ENCODE assay signal across 22 cellular contexts in genomic region chr17:42559076-42559475, GRCh38. TPM values are rescaled to one million over a fixed set of nuclear protein-coding genes. Genes with fewer than 3 reads are reported as not detected.
DNase-seq lines count a peak whose midpoint lies in the region; ATAC-seq and TF ChIP-seq lines count a peak whose summit lies in the region.
"Had no signal": no experiment of that assay in that cellular context is flagged by ENCODE, and none has a peak within 500 bp of the region (broad histone marks: within the 10 kb centered on the region; RNA-seq: fewer than 3 reads in every experiment).

No MANE protein-coding gene starts in this region.

- no peaks in the 10 kb centered on the region for H3K9me3 ChIP-seq in left lung
- no peaks in the 10 kb centered on the region for H3K9me3 ChIP-seq in transverse colon
- H3K9me3 ChIP-seq: right atrium auricular region had no signal

- H3K4me1 ChIP-seq in left lung, result peaks cover 22 to 33% of the 10 kb centered on the region in 2 donors
- peaks cover 10 to 50% (median 39%) of the 10 kb centered on the region in 4 donors for H3K4me1 ChIP-seq in transverse colon

- POLR2A ChIA-PET in MCF 10A (lab: Yijun Ruan, JAX), result interaction anchor here (0.7 to 1.3 kb wide), 3 partner anchors 19 to 29 kb away, joined by 3 to 4 read pairs (median 3); partner anchors contain the start of gene PSMC3IP

- peaks cover 18% of the 10 kb centered on the region for H3K36me3 Mint-ChIP-seq in MCF 10A (ENCODE audit: insufficient read depth, unreplicated experiment)
- H3K36me3 Mint-ChIP-seq: activated naive CD4-positive, alpha-beta T cell treated with anti-CD3 and anti-CD28 coated beads, Interleukin-2, amount 50 U/mL, for 24 hours; CD4-positive, CD25-positive, alpha-beta regulatory T cell had no signal

- BruUV-seq in MCF 10A (replicated peaks; lab: Mats Ljungman, UMichigan), result no TSS peak

- WGBS in transverse colon (ENCODE audit: low coverage in 1 of 2), 2 donors, result 61 to 80% methylated on average over 2 to 6 of the region's 6 CpGs

- H3K36me3 ChIP-seq in left lung (peaks cover 0 to under 1% of the 10 kb centered on the region in 2 donors), transverse colon (no peaks in the 10 kb centered on the region)
- H3K36me3 ChIP-seq: right atrium auricular region had no signal

- no peak for TF ChIP-seq POLR2A in transverse colon (IDR thresholded peaks at IDR 0.05)

- H3K4me3 Mint-ChIP-seq in MCF 10A (ENCODE audit: unreplicated experiment), result no peak overlapping the region
- H3K4me3 Mint-ChIP-seq: activated CD4-positive, alpha-beta memory T cell treated with anti-CD3 and anti-CD28 coated beads for 36 hours; activated naive CD4-positive, alpha-beta T cell treated with anti-CD3 and anti-CD28 coated beads, Interleukin-2, amount 50 U/mL, for 24 hours; activated T-helper 17 cell treated with anti-CD3 and anti-CD28 coated beads, Interleukin-2, amount 50 U/mL, for 72 hours had no signal

- H3K4me3 ChIP-seq in left lung (no peak overlapping the region), transverse colon (no peak overlapping the region)
- H3K4me3 ChIP-seq: right atrium auricular region had no signal

- TF ChIP-seq CTCF in left lung (IDR thresholded peaks at IDR 0.05), result no peak
- TF ChIP-seq CTCF in transverse colon (IDR thresholded peaks at IDR 0.05), result no peak
- TF ChIP-seq CTCF in MCF 10A (IDR thresholded peaks at IDR 0.05; ENCODE audit: unreplicated experiment), result no peak

- intact Hi-C loops in left lung (cut with DNase I) (no loop called here), transverse colon (cut with DNase I; ENCODE audit: low total_unique reads) (no loop called here), MCF 10A (cut with micrococcal nuclease) (no loop called here)

- no peaks in the 10 kb centered on the region for H3K9me3 Mint-ChIP-seq in MCF 10A (ENCODE audit: unreplicated experiment)
- H3K9me3 Mint-ChIP-seq: activated CD4-positive, alpha-beta memory T cell treated with anti-CD3 and anti-CD28 coated beads for 36 hours; activated naive CD4-positive, alpha-beta T cell treated with anti-CD3 and anti-CD28 coated beads, Interleukin-2, amount 50 U/mL, for 24 hours; activated T-helper 17 cell treated with anti-CD3 and anti-CD28 coated beads, Interleukin-2, amount 50 U/mL, for 72 hours had no signal

- in situ Hi-C loops in transverse colon (cut with MboI; ENCODE audit: low pct_ligation_motif_present in 1 of 4, low pct_unique_long_range_greater_than_20kb in 1 of 4, low sequenced_read_pairs in 3 of 4), result no loop called here

- CTCF ChIA-PET in MCF 10A (lab: Yijun Ruan, JAX), result no interaction called here

- H3K27me3 ChIP-seq in left lung (no peaks in the 10 kb centered on the region), transverse colon (no peaks in the 10 kb centered on the region)
- H3K27me3 ChIP-seq: right atrium auricular region had no signal

- TF ChIP-seq EP300 in transverse colon (IDR thresholded peaks at IDR 0.05; ENCODE audit: low read depth), result no peak

- H3K4me1 Mint-ChIP-seq in MCF 10A (ENCODE audit: insufficient read depth, unreplicated experiment), result peaks cover 19% of the 10 kb centered on the region

- H3K27ac Mint-ChIP-seq in MCF 10A (ENCODE audit: low read depth, unreplicated experiment), result no peak overlapping the region
- H3K27ac Mint-ChIP-seq: activated CD4-positive, alpha-beta memory T cell treated with anti-CD3 and anti-CD28 coated beads for 36 hours; activated naive CD4-positive, alpha-beta T cell treated with anti-CD3 and anti-CD28 coated beads, Interleukin-2, amount 50 U/mL, for 24 hours; activated T-helper 17 cell treated with anti-CD3 and anti-CD28 coated beads, Interleukin-2, amount 50 U/mL, for 72 hours; CD4-positive, CD25-positive, alpha-beta regulatory T cell had no signal

- peak; percentile 26 for DNase-seq in DMS53 (lab: John Stamatoyannopoulos, UW)
- DNase-seq in DMS53 treated with DMSO at 0.1 percent for 48 hours (lab: John Stamatoyannopoulos, UW; ENCODE audit: unreplicated experiment), result no peak
- peak; percentile 4 for DNase-seq in NCI-H82 treated with DMSO at 0.1 percent for 48 hours (lab: John Stamatoyannopoulos, UW; ENCODE audit: unreplicated experiment)
- DNase-seq in left lung, result peak in 1 of 2 donors; percentile 72
- DNase-seq in transverse colon, result peak; percentile 54
- DNase-seq in MCF 10A (ENCODE audit: unreplicated experiment), result no peak
- no peak for DNase-seq in NCI-H1417 treated with DMSO at 0.1 percent for 48 hours (lab: John Stamatoyannopoulos, UW)
- DNase-seq: activated CD4-positive, alpha-beta memory T cell treated with anti-CD3 and anti-CD28 coated beads for 36 hours; CD4-positive, CD25-positive, alpha-beta regulatory T cell; effector memory CD4-positive, alpha-beta T cell; KG1; kidney; mammary epithelial cell; MM.1S; NCI-H1436; NCI-H524 treated with DMSO at 0.1 percent for 48 hours; T-helper 1 cell had no signal

- H3K27me3 Mint-ChIP-seq in MCF 10A (ENCODE audit: insufficient read depth, unreplicated experiment), result no peaks in the 10 kb centered on the region
- H3K27me3 Mint-ChIP-seq: activated CD4-positive, alpha-beta memory T cell treated with anti-CD3 and anti-CD28 coated beads for 36 hours; activated naive CD4-positive, alpha-beta T cell treated with anti-CD3 and anti-CD28 coated beads, Interleukin-2, amount 50 U/mL, for 24 hours; activated T-helper 17 cell treated with anti-CD3 and anti-CD28 coated beads, Interleukin-2, amount 50 U/mL, for 72 hours; CD4-positive, CD25-positive, alpha-beta regulatory T cell had no signal

- H3K27ac ChIP-seq in left lung (peak overlapping the region; percentile 35 to 39), transverse colon (peak overlapping the region; percentile 33 to 50 (median 48))
- H3K27ac ChIP-seq: parathyroid adenoma, right atrium auricular region had no signal

- peak; percentile 40 for ATAC-seq in left lung
- no peak for ATAC-seq in GM21390 (IDR thresholded peaks at IDR 0.05; ENCODE audit: unreplicated experiment)
- ATAC-seq: activated T-helper 17 cell treated with anti-CD3 and anti-CD28 coated beads, Interleukin-2, amount 50 U/mL, for 72 hours had no signal

RNA-seq across cellular contexts. Expression of gene COASY, which starts 2.9 kb away (rescaled TPM):
- total RNA-seq in left lung, result 100 to 1,000 TPM in 1 of 2 donors, 10 to 100 TPM in 1; 66.5 to 116 TPM
- 10 to 100 TPM; 46.4 to 91.7 (median 57.6) TPM for total RNA-seq in transverse colon
- total RNA-seq in MCF 10A (2022), result 82.6 and 89.2 TPM in 2 replicates

RNA-seq across cellular contexts. Expression of gene HSD17B1, which starts 6.4 kb away (rescaled TPM):
- total RNA-seq in left lung, result 1 to 10 TPM; 1.2 to 1.7 TPM
- 1 to 10 TPM in 1 of 4 donors, under 1 TPM in 2, not detected in 1; 0.41 to 2.2 (median 0.95) TPM for total RNA-seq in transverse colon
- total RNA-seq in MCF 10A (2022), result 13.0 and 18.1 TPM in 2 replicates

RNA-seq across cellular contexts. Expression of gene MLX, which starts 7.8 kb away (rescaled TPM):
- 10 to 100 TPM; 56.3 to 73.7 TPM for total RNA-seq in left lung
- total RNA-seq in transverse colon, result 100 to 1,000 TPM in 3 of 4 donors, 10 to 100 TPM in 1; 81.3 to 191 (median 143) TPM
- total RNA-seq in MCF 10A (2022), result 37.3 and 39.6 TPM in 2 replicates

RNA-seq across cellular contexts. Expression of gene PSMC3IP, which starts 18.5 kb away (rescaled TPM):
- total RNA-seq in left lung (1 to 10 TPM; 6.5 to 7.7 TPM), transverse colon (1 to 10 TPM in 2 of 4 donors, under 1 TPM in 1, not detected in 1; 0.96 to 2.6 (median 1.3) TPM), MCF 10A (2022) (10.3 and 12.0 TPM in 2 replicates)

RNA-seq across cellular contexts. Expression of gene NAGLU, which starts 23.0 kb away (rescaled TPM):
- total RNA-seq in left lung (10 to 100 TPM; 41.5 to 56.2 TPM), transverse colon (10 to 100 TPM; 35.4 to 95.7 (median 66.2) TPM), MCF 10A (2022) (21.0 and 29.5 TPM in 2 replicates)

Comparison
In these comparisons a context has a peak if more than half of its experiments do, and no peak if none do; other contexts are left out.
1. DNase-seq: peak in DMS53 (single experiment), NCI-H82 treated with DMSO at 0.1 percent for 48 hours (single experiment) and transverse colon (single experiment); none in DMS53 treated with DMSO at 0.1 percent for 48 hours (single experiment), MCF 10A (single experiment) and NCI-H1417 treated with DMSO at 0.1 percent for 48 hours (single experiment).